Comparison of ENCODE assay signal across 9 cellular contexts in genomic region chr7:7911339-7911738, GRCh38. TPM values are rescaled to one million over a fixed set of nuclear protein-coding genes. Genes with fewer than 3 reads are reported as not detected.
DNase-seq lines count a peak whose midpoint lies in the region; ATAC-seq and TF ChIP-seq lines count a peak whose summit lies in the region.
"Had no signal": no experiment of that assay in that cellular context is flagged by ENCODE, and none has a peak within 500 bp of the region (broad histone marks: within the 10 kb centered on the region; RNA-seq: fewer than 3 reads in every experiment).

No MANE protein-coding gene starts in this region.

- TF ChIP-seq CTCF in GM23338 (conservative IDR thresholded peaks at IDR 0.05; ENCODE audit: low read depth in 2 of 2) = no peak
- no peak for TF ChIP-seq CTCF in epithelial cell of esophagus (IDR thresholded peaks at IDR 0.05; ENCODE audit: insufficient read depth, low read depth, low read length, missing control alignments)
- TF ChIP-seq CTCF in heart right ventricle (IDR thresholded peaks at IDR 0.05) = no peak

- no peak overlapping the region for H2BK5ac ChIP-seq in neuronal stem cell (ENCODE audit: low read length)

- no peak overlapping the region for H3K4me3 Mint-ChIP-seq in GM23338

- H3K4me3 ChIP-seq in GM23338 (no peak overlapping the region), epithelial cell of esophagus (ENCODE audit: low read length) (no peak overlapping the region), neuronal stem cell (ENCODE audit: low read length in 2 of 2) (no peak overlapping the region), heart right ventricle (no peak overlapping the region)

- H2AK5ac ChIP-seq in neuronal stem cell (ENCODE audit: low read depth, low read length) = no peak overlapping the region

- ATAC-seq in GM23338 = peak; percentile 98
- ATAC-seq in GM21390 (IDR thresholded peaks at IDR 0.05; ENCODE audit: unreplicated experiment) = no peak
- no peak for ATAC-seq in heart right ventricle
- no peak for ATAC-seq in HG03442 (IDR thresholded peaks at IDR 0.05; ENCODE audit: unreplicated experiment)

- no peak overlapping the region for H3K9ac ChIP-seq in neuronal stem cell (ENCODE audit: low read depth, low read length, poor library complexity)

- H3K4me1 Mint-ChIP-seq in GM23338 = peaks cover 27% of the 10 kb centered on the region

- H3K9me3 Mint-ChIP-seq in GM23338 = peaks cover 7% of the 10 kb centered on the region; the same call in 2 of the 3 replicates

- DNase-seq in GM23338 (ENCODE audit: low spot score) = peak; percentile 88
- DNase-seq in NCI-H226 = peak; percentile 100
- DNase-seq in epithelial cell of esophagus (ENCODE audit: low read depth) = peak; percentile 34
- peak; percentile 35 for DNase-seq in neuronal stem cell (ENCODE audit: low spot score)
- DNase-seq in heart right ventricle = no peak
- no peak for DNase-seq in stimulated activated naive CD4-positive, alpha-beta T cell (lab: John Stamatoyannopoulos, UW)
- DNase-seq: NCI-H1105 treated with DMSO at 0.1 percent for 48 hours had no signal

- H3K36me3 ChIP-seq in GM23338 (ENCODE audit: insufficient read depth) (no peaks in the 10 kb centered on the region), neuronal stem cell (replicated peaks in 1 of 2; ENCODE audit: control insufficient read depth in 2 of 2, insufficient read depth in 2 of 2, low read length in 2 of 2) (no peaks in the 10 kb centered on the region), heart right ventricle (no peaks in the 10 kb centered on the region)

- H3K23ac ChIP-seq in neuronal stem cell (ENCODE audit: low read depth, low read length, poor library complexity) = no peak overlapping the region

- peak overlapping the region; percentile 7; the same call in 1 of the 2 replicates for H3K4me2 ChIP-seq in GM23338
- no peak overlapping the region for H3K4me2 ChIP-seq in neuronal stem cell (ENCODE audit: insufficient read depth, low read length, poor library complexity, severe bottlenecking)

- no peak overlapping the region for H4K8ac ChIP-seq in neuronal stem cell (ENCODE audit: low read depth, low read length)

- WGBS in neuronal stem cell (ENCODE audit: extremely low coverage in 2 of 2, insufficient read length in 2 of 2, insufficient replicate concordance in 1 of 2), 2 donors = no CpG with 5 or more reads among the region's 3 CpGs
- 68 to 76% methylated on average over 3 of the region's 3 CpGs for WGBS in heart right ventricle, 2 donors

- H3K79me1 ChIP-seq in neuronal stem cell (ENCODE audit: low read depth, low read length) = no peaks in the 10 kb centered on the region

- no peak overlapping the region for H2BK120ac ChIP-seq in neuronal stem cell (ENCODE audit: low read depth, low read length)

- H3K9me2 ChIP-seq in GM23338 (ENCODE audit: insufficient read depth) = peaks cover 10% of the 10 kb centered on the region

- no peak overlapping the region for H2BK12ac ChIP-seq in neuronal stem cell (ENCODE audit: low read length)

- H2AFZ ChIP-seq in GM23338 (no peak overlapping the region), neuronal stem cell (ENCODE audit: low read length) (no peak overlapping the region)

- H3K27ac Mint-ChIP-seq in GM23338 = no peak overlapping the region; the same call in 1 of the 2 replicates

- H3K9me3 ChIP-seq in neuronal stem cell (replicated peaks in 1 of 2; ENCODE audit: control insufficient read depth in 2 of 2, insufficient read depth in 1 of 2, low read depth in 1 of 2, low read length in 2 of 2) = peaks cover 0 to 3% of the 10 kb centered on the region in 2 donors
- no peaks in the 10 kb centered on the region for H3K9me3 ChIP-seq in heart right ventricle

- no peaks in the 10 kb centered on the region for H3K27me3 ChIP-seq in GM23338 (ENCODE audit: insufficient read depth)
- H3K27me3 ChIP-seq in neuronal stem cell (ENCODE audit: control insufficient read depth in 3 of 3, insufficient read depth in 3 of 3, low read depth in 1 of 3, low read length in 3 of 3) = no peaks in the 10 kb centered on the region
- H3K27me3 ChIP-seq in heart right ventricle = no peaks in the 10 kb centered on the region

- no peak overlapping the region for H3K18ac ChIP-seq in neuronal stem cell (ENCODE audit: low read length)

- intact Hi-C loops in heart right ventricle (cut with DNase I) = no loop called here

- H3K36me3 Mint-ChIP-seq in GM23338 (ENCODE audit: low read depth) = peaks cover 5% of the 10 kb centered on the region; the same call in 1 of the 3 replicates

- no peak overlapping the region for H3K14ac ChIP-seq in neuronal stem cell (ENCODE audit: low read length)

- H3K27ac ChIP-seq in GM23338 (ENCODE audit: low read depth) (no peak overlapping the region), neuronal stem cell (replicated peaks; ENCODE audit: low read length) (no peak overlapping the region), heart right ventricle (no peak overlapping the region)

- no peak overlapping the region for H2BK15ac ChIP-seq in neuronal stem cell (ENCODE audit: low read length)

- no peaks in the 10 kb centered on the region for H3K79me2 ChIP-seq in GM23338 (replicated peaks; ENCODE audit: insufficient read depth)

- no peak overlapping the region for H4K91ac ChIP-seq in neuronal stem cell (ENCODE audit: low read depth, low read length, poor library complexity)

- H3F3A ChIP-seq in GM23338 (replicated peaks; ENCODE audit: low read depth) = no peaks in the 10 kb centered on the region

- peaks cover 27% of the 10 kb centered on the region for H3K4me1 ChIP-seq in GM23338 (ENCODE audit: insufficient read depth)
- peaks cover 0 to 6% of the 10 kb centered on the region in 2 donors for H3K4me1 ChIP-seq in neuronal stem cell (ENCODE audit: control insufficient read depth in 2 of 2, insufficient read depth in 1 of 2, low read depth in 1 of 2, low read length in 2 of 2)
- peaks cover 0 to 7% (median 0%) of the 10 kb centered on the region in 9 donors for H3K4me1 ChIP-seq in heart right ventricle

- no peaks in the 10 kb centered on the region for H4K20me1 ChIP-seq in GM23338 (replicated peaks; ENCODE audit: insufficient read depth)

- no peak overlapping the region for H3K4ac ChIP-seq in neuronal stem cell (ENCODE audit: low read length)

- H3K27me3 Mint-ChIP-seq in GM23338 (ENCODE audit: insufficient read depth, low read depth, poor library complexity) = peaks cover 2% of the 10 kb centered on the region

TF ChIP-seq in GM23338, 12 proteins besides CTCF, POLR2A, EP300 and RAD21 (continues in another document):
- TF ChIP-seq REST (IDR thresholded peaks at IDR 0.05; ENCODE audit: unreplicated experiment) (no peak), NANOG (IDR thresholded peaks at IDR 0.05; ENCODE audit: borderline replicate concordance) (peak; percentile 58; the same call in 1 of the 2 replicates), EZH2 (IDR thresholded peaks at IDR 0.05; ENCODE audit: low read depth, unreplicated experiment) (no peak), CREB1 (CRISPR knock-in tag; IDR thresholded peaks at IDR 0.05; ENCODE audit: low read depth) (peak; percentile 23; the same call in 1 of the 2 replicates), ZNF114 (CRISPR knock-in tag; IDR thresholded peaks at IDR 0.05) (no peak)

RNA-seq across cellular contexts. Expression of gene GLCCI1, which starts 57.3 kb away (rescaled TPM):
- 15.5 and 15.7 TPM in 2 replicates for total RNA-seq in GM23338 (2014; rRNA removed; shearing (Covaris generic))
- polyA plus RNA-seq in GM23338 (2016; fragmentation: Nextera tagmentation; extraction: Ambion mirVana) = 14.0 and 15.0 TPM in 2 replicates
- polyA plus RNA-seq in neuronal stem cell (2013, experiment 1 of 2) = 56.0 TPM
- polyA plus RNA-seq in neuronal stem cell (2013, experiment 2 of 2) = 57.5 TPM
- total RNA-seq in heart right ventricle = 10 to 100 TPM in 2 of 10 donors, 1 to 10 TPM in 8; 3.6 to 13.0 (median 7.6) TPM
- 1 to 10 TPM in 1 of 2 donors, under 1 TPM in 1; 0.75 to 3.3 TPM for polyA plus RNA-seq in heart right ventricle

Comparison
In these comparisons a context has a peak if more than half of its experiments do, and no peak if none do; other contexts are left out.
1. DNase-seq: peak in GM23338 (single experiment), NCI-H226 (single experiment), epithelial cell of esophagus (single experiment) and neuronal stem cell (single experiment); none in heart right ventricle (0 of 2) and stimulated activated naive CD4-positive, alpha-beta T cell (0 of 6).